18 cellular contexts compared by ENCODE assay signal in the genomic region with DNA sequence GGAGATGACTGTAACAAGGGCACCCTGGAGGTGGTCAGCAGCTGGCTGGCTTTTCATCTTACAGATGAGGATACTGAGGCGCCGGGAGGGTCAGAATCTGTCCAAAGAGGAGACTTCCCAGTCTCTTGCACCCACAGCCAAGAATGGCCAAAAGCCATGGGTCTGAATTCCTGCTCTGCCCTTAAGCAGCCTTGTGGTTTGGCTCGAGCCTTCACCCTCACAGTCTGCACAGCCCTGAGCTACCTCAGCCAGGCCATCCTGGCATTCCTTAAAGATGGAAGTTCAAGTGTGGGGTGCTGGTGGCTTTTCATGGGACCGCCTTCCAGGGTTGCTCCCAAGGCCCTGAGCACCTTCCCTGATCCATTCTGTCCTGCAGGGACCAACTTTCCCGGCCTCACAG. TPM values are rescaled to one million over a fixed set of nuclear protein-coding genes. Genes with fewer than 3 reads are reported as not detected.
"Had no signal": no experiment of that assay in that cellular context is flagged by ENCODE, and none has a peak within 500 bp of the region (broad histone marks: within the 10 kb centered on the region; RNA-seq: fewer than 3 reads in every experiment).

No MANE protein-coding gene starts in this region.

- H3K27me3 ChIP-seq: ascending aorta, tibial artery, vagina had no signal

- H3K9me3 ChIP-seq: ascending aorta, prostate gland, tibial artery, vagina had no signal

- H3K27me3 Mint-ChIP-seq: activated naive CD8-positive, alpha-beta T cell treated with anti-CD3 and anti-CD28 coated beads, Interleukin-2, amount 50 U/mL, for 24 hours; activated T-helper 17 cell treated with anti-CD3 and anti-CD28 coated beads, Interleukin-2, amount 50 U/mL, for 72 hours had no signal

- H3K4me3 ChIP-seq: ascending aorta, prostate gland, tibial artery, vagina had no signal

- DNase-seq: activated CD4-positive, alpha-beta T cell treated with anti-CD3 and anti-CD28 coated beads for 1 hour; activated CD4-positive, alpha-beta T cell treated with anti-CD3 and anti-CD28 coated beads, Interleukin-2, amount 50 U/mL, for 4 hours; activated naive CD4-positive, alpha-beta T cell treated with anti-CD3 and anti-CD28 coated beads for 36 hours; activated naive CD8-positive, alpha-beta T cell treated with anti-CD3 and anti-CD28 coated beads, Interleukin-2, amount 50 U/mL, for 24 hours; hippocampal formation; left ventricle myocardium superior; mesendoderm; small intestine; stimulated activated CD4-positive, alpha-beta T cell treated with anti-CD3 and anti-CD28 coated beads, Interleukin-4, amount 100 ng/mL, for 24 hours; stimulated activated naive CD4-positive, alpha-beta T cell; tibial artery had no signal

- FAIRE-seq: small intestine had no signal

- H3K9me3 Mint-ChIP-seq: activated naive CD4-positive, alpha-beta T cell treated with anti-CD3 and anti-CD28 coated beads for 36 hours; activated naive CD8-positive, alpha-beta T cell treated with anti-CD3 and anti-CD28 coated beads, Interleukin-2, amount 50 U/mL, for 24 hours; activated T-helper 17 cell treated with anti-CD3 and anti-CD28 coated beads, Interleukin-2, amount 50 U/mL, for 72 hours had no signal

- ATAC-seq: activated naive CD8-positive, alpha-beta T cell treated with anti-CD3 and anti-CD28 coated beads, Interleukin-2, amount 50 U/mL, for 24 hours; activated T-helper 17 cell treated with anti-CD3 and anti-CD28 coated beads, Interleukin-2, amount 50 U/mL, for 72 hours; left ventricle myocardium superior; right cardiac atrium had no signal

- H3K27ac Mint-ChIP-seq: activated naive CD4-positive, alpha-beta T cell treated with anti-CD3 and anti-CD28 coated beads for 36 hours; activated naive CD8-positive, alpha-beta T cell treated with anti-CD3 and anti-CD28 coated beads, Interleukin-2, amount 50 U/mL, for 24 hours; activated T-helper 17 cell treated with anti-CD3 and anti-CD28 coated beads, Interleukin-2, amount 50 U/mL, for 72 hours had no signal

- H3K4me1 Mint-ChIP-seq: activated T-helper 17 cell treated with anti-CD3 and anti-CD28 coated beads, Interleukin-2, amount 50 U/mL, for 72 hours had no signal

- H3K4me1 ChIP-seq: ascending aorta, tibial artery, vagina had no signal

- H3K4me3 Mint-ChIP-seq: activated naive CD4-positive, alpha-beta T cell treated with anti-CD3 and anti-CD28 coated beads for 36 hours; activated naive CD8-positive, alpha-beta T cell treated with anti-CD3 and anti-CD28 coated beads, Interleukin-2, amount 50 U/mL, for 24 hours; activated T-helper 17 cell treated with anti-CD3 and anti-CD28 coated beads, Interleukin-2, amount 50 U/mL, for 72 hours had no signal

- H3K27ac ChIP-seq: ascending aorta, prostate gland, tibial artery, vagina had no signal

- H3K36me3 ChIP-seq: ascending aorta, prostate gland, tibial artery, vagina had no signal

RNA-seq across cellular contexts. Expression of gene CACNA2D2, which starts 59.2 kb away (rescaled TPM):
- total RNA-seq: fibroblast of villous mesenchyme, glomerular endothelial cell had no signal
